13 cellular contexts compared by ENCODE assay signal in the genomic region with DNA sequence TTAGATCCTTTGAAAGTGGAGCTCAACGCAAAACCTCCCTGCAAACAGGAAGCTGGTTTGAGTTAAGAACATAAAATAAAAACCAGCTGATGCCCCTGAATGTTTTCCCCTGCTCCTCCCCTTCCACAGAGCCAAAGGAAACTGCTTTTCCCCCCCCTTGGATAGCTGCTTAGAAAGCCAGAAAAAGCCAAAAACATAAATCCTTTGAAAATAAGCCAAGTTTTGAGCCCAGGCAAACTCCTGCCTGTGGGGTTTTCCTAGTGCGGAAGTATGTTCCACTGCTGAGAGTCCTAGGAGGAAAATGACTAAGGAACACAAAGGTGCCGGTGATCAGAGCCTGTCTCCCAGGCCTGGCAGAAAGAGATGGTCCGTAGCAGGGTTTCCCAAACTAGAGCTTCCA. TPM values are rescaled to one million over a fixed set of nuclear protein-coding genes. Genes with fewer than 3 reads are reported as not detected.
DNase-seq lines count a peak whose midpoint lies in the region; ATAC-seq and TF ChIP-seq lines count a peak whose summit lies in the region.
"Had no signal": no experiment of that assay in that cellular context is flagged by ENCODE, and none has a peak within 500 bp of the region (broad histone marks: within the 10 kb centered on the region; RNA-seq: fewer than 3 reads in every experiment).

No MANE protein-coding gene starts in this region.

- peak; percentile 54 to 66 for ATAC-seq in right cardiac atrium
- no peak for ATAC-seq in HG03045 (IDR thresholded peaks at IDR 0.05; ENCODE audit: unreplicated experiment)
- no peak for ATAC-seq in HG02870 (IDR thresholded peaks at IDR 0.05; ENCODE audit: unreplicated experiment)

- H3K27me3 Mint-ChIP-seq in neural crest cell (ENCODE audit: low read depth) = no peaks in the 10 kb centered on the region
- H3K27me3 Mint-ChIP-seq: activated CD4-positive, alpha-beta T cell treated with anti-CD3 and anti-CD28 coated beads, Interleukin-2, amount 10 ng/mL, durations not matched to agents 24 days and 14 days had no signal

- no peaks in the 10 kb centered on the region for H3K9me3 Mint-ChIP-seq in neural crest cell
- H3K9me3 Mint-ChIP-seq: activated CD4-positive, alpha-beta T cell treated with anti-CD3 and anti-CD28 coated beads, Interleukin-2, amount 10 ng/mL, durations not matched to agents 24 days and 14 days had no signal

- WGBS in right cardiac atrium = 39% methylated on average over 4 of the region's 4 CpGs

- peaks cover 4% of the 10 kb centered on the region for H3K36me3 ChIP-seq in right atrium auricular region

- no peak for TF ChIP-seq CTCF in right atrium auricular region (IDR thresholded peaks at IDR 0.05)
- no peak for TF ChIP-seq CTCF in neural crest cell (conservative IDR thresholded peaks at IDR 0.05)

- no peak overlapping the region for H3K27ac ChIP-seq in right cardiac atrium (ENCODE audit: low read length)
- no peak overlapping the region for H3K27ac ChIP-seq in right atrium auricular region
- peak overlapping the region; percentile 80 for H3K27ac ChIP-seq in epithelial cell of prostate

- H3K36me3 Mint-ChIP-seq in neural crest cell (ENCODE audit: low read depth) = peaks cover 6% of the 10 kb centered on the region

- H3K9me3 ChIP-seq in right cardiac atrium (ENCODE audit: control insufficient read depth, low read length) = no peaks in the 10 kb centered on the region
- H3K9me3 ChIP-seq in right atrium auricular region = no peaks in the 10 kb centered on the region
- H3K9me3 ChIP-seq: heart left ventricle had no signal

- H3K27ac Mint-ChIP-seq in neural crest cell (ENCODE audit: unreplicated experiment) = peak overlapping the region; percentile 31
- H3K27ac Mint-ChIP-seq: activated CD4-positive, alpha-beta T cell treated with anti-CD3 and anti-CD28 coated beads, Interleukin-2, amount 10 ng/mL, durations not matched to agents 24 days and 14 days had no signal

- no peak for DNase-seq in right cardiac atrium
- DNase-seq in right atrium auricular region (ENCODE audit: low spot score) = no peak
- no peak for DNase-seq in epithelial cell of prostate (ENCODE audit: low read depth, low spot score)
- no peak for DNase-seq in neural crest cell (ENCODE audit: low read depth, low spot score)
- no peak for DNase-seq in HK-2 (ENCODE audit: unreplicated experiment)
- no peak for DNase-seq in NCI-H2227 treated with DMSO at 0.1 percent for 48 hours (lab: John Stamatoyannopoulos, UW)
- DNase-seq: activated CD4-positive, alpha-beta T cell treated with anti-CD3 and anti-CD28 coated beads, Interleukin-2, amount 10 ng/mL, durations not matched to agents 24 days and 14 days; heart left ventricle; NCI-H2029; Right ventricle myocardium superior had no signal

- H3K27me3 ChIP-seq in right cardiac atrium (ENCODE audit: control insufficient read depth, insufficient read depth) = no peaks in the 10 kb centered on the region
- no peaks in the 10 kb centered on the region for H3K27me3 ChIP-seq in right atrium auricular region
- H3K27me3 ChIP-seq: heart left ventricle had no signal

- H3K4me3 Mint-ChIP-seq in neural crest cell = no peak overlapping the region
- H3K4me3 Mint-ChIP-seq: activated CD4-positive, alpha-beta T cell treated with anti-CD3 and anti-CD28 coated beads, Interleukin-2, amount 10 ng/mL, durations not matched to agents 24 days and 14 days; CD14-positive monocyte had no signal

- H3K4me3 ChIP-seq in right cardiac atrium (ENCODE audit: low read length) (no peak overlapping the region), right atrium auricular region (no peak overlapping the region)
- H3K4me3 ChIP-seq: heart left ventricle had no signal

- peaks cover 24% of the 10 kb centered on the region for H3K4me1 Mint-ChIP-seq in neural crest cell

- H3K4me1 ChIP-seq in right cardiac atrium (ENCODE audit: control insufficient read depth, insufficient read depth, low read length) (peaks cover 8% of the 10 kb centered on the region), right atrium auricular region (peaks cover 0 to 31% of the 10 kb centered on the region in 2 donors)

- intact Hi-C loops in right cardiac atrium (cut with DNase I) = no loop called here

RNA-seq across cellular contexts. Expression of a gene that starts 22.2 kb away (rescaled TPM):
- total RNA-seq in right cardiac atrium (10 to 100 TPM; 16.0 to 20.4 (median 19.2) TPM), right atrium auricular region (10 to 100 TPM; 10.5 TPM), neural crest cell (31.9 and 36.6 TPM in 2 replicates)
- polyA plus RNA-seq in right cardiac atrium = 11.2 TPM

RNA-seq across cellular contexts. Expression of a gene that starts 31.4 kb away (rescaled TPM):
- total RNA-seq in right cardiac atrium = 10 to 100 TPM in 3 of 4 donors, 1 to 10 TPM in 1; 8.5 to 17.2 (median 16.2) TPM
- polyA plus RNA-seq in right cardiac atrium = 16.5 TPM
- total RNA-seq in right atrium auricular region = 10 to 100 TPM in 1 of 2 donors, 1 to 10 TPM in 1; 6.4 to 11.7 TPM
- total RNA-seq in neural crest cell = 14.8 and 16.6 TPM in 2 replicates

RNA-seq across cellular contexts. Expression of a gene that starts 42.2 kb away (rescaled TPM):
- total RNA-seq in right cardiac atrium (1 to 10 TPM; 1.8 to 7.1 (median 5.8) TPM), right atrium auricular region (1 to 10 TPM; 1.3 to 1.4 TPM), neural crest cell (5.7 and 8.5 TPM in 2 replicates)
- polyA plus RNA-seq in right cardiac atrium = 3.9 TPM

Comparison
In these comparisons a context has a peak if more than half of its experiments do, and no peak if none do; other contexts are left out.
1. ATAC-seq: peak in right cardiac atrium (2 of 2); none in HG03045 (single experiment) and HG02870 (single experiment).